ENCODE assay signal across 26 cellular contexts in the genomic region with DNA sequence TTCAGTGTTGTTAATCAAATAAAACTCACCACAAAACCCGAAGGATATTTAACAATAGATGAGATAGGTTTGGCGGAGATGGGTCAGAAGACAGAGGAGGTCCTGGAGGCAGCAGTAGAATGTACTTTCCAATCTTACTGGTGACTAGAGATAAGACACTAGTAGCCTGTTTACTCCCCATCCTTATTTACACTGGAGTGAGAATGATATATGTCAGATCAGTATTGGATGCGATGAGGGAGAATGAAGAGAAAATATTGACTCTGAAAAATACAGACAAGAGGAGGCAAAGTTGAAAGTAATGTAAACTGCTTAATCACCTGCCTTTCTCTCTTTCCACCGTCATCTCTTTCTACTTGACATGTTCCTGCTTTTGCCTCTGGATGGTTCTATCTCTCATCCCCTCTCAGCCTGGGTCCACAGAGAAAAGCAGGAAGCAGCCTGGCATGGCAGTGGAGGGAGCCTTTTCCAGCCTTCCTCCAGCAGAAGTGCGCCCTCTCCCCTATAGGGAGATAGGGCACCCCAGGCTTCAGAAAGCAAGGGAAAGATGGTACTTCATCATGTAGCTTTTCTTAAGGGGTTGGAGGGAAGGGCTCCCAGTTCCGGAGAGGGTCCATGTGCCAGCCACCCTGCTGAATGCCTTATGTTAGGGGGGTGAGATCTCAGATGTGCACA. TPM values are rescaled to one million over a fixed set of nuclear protein-coding genes. Genes with fewer than 3 reads are reported as not detected.
"Had no signal": no experiment of that assay in that cellular context is flagged by ENCODE, and none has a peak within 500 bp of the region (broad histone marks: within the 10 kb centered on the region; RNA-seq: fewer than 3 reads in every experiment).

No MANE protein-coding gene starts in this region.

- DNase-seq: activated B cell treated with CpG ODN at 0.5 μM for 24 hours; activated CD4-positive, alpha-beta memory T cell treated with anti-CD3 and anti-CD28 coated beads, Interleukin-2, amount 10 ng/mL, durations not matched to agents 7 days and 5 days; activated CD4-positive, alpha-beta T cell treated with anti-CD3 and anti-CD28 coated beads for 4 hours; activated CD8-positive, alpha-beta memory T cell treated with anti-CD3 and anti-CD28 coated beads, Interleukin-2, amount 10 ng/mL, durations not matched to agents 7 days and 5 days; activated naive CD4-positive, alpha-beta T cell treated with Interleukin-2 at 50 U/mL for 16 hours; activated naive CD8-positive, alpha-beta T cell treated with anti-CD3 and anti-CD28 coated beads, Interleukin-2, amount 10 ng/mL, durations not matched to agents 7 days and 5 days; activated T-cell treated with anti-CD3 and anti-CD28 coated beads, Interleukin-2, amount 50 U/mL, for 24 hours; amygdala; brain microvascular endothelial cell; heart left ventricle; left ventricle myocardium inferior; naive thymus-derived CD8-positive, alpha-beta T cell; stimulated activated CD4-positive, alpha-beta T cell treated with anti-CD3 and anti-CD28 coated beads, Interleukin-4, amount 100 ng/mL, for 4 hours; thyroid gland had no signal

- H2AFZ ChIP-seq: parathyroid adenoma had no signal

- H3K27me3 ChIP-seq: brain microvascular endothelial cell, gastroesophageal sphincter, heart left ventricle, thyroid gland had no signal

- H3K4me1 ChIP-seq: parathyroid adenoma, thyroid gland had no signal

- H3K79me2 ChIP-seq: parathyroid adenoma had no signal

- H3K36me3 ChIP-seq: brain microvascular endothelial cell, gastroesophageal sphincter, heart left ventricle, left ventricle myocardium inferior, neutrophil, thyroid gland had no signal

- H3K27ac ChIP-seq: brain microvascular endothelial cell, gastroesophageal sphincter, heart left ventricle, left ventricle myocardium inferior, neutrophil, parathyroid adenoma, thyroid gland had no signal

- H3K36me3 Mint-ChIP-seq: activated CD8-positive, alpha-beta memory T cell treated with anti-CD3 and anti-CD28 coated beads, Interleukin-2, amount 10 ng/mL, durations not matched to agents 7 days and 5 days; activated naive CD8-positive, alpha-beta T cell treated with anti-CD3 and anti-CD28 coated beads, Interleukin-2, amount 10 ng/mL, durations not matched to agents 7 days and 5 days; memory B cell; naive thymus-derived CD8-positive, alpha-beta T cell; stimulated activated memory B cell treated with anti-CD40 and anti-IgM and Interleukin-4, amounts not matched to agents 10 μg/mL and 1 μg/mL and 100 μg/mL, for 72 hours had no signal

- ATAC-seq: activated CD8-positive, alpha-beta memory T cell treated with anti-CD3 and anti-CD28 coated beads, Interleukin-2, amount 10 ng/mL, durations not matched to agents 7 days and 5 days; esophagus mucosa; gastroesophageal sphincter; heart left ventricle; naive thymus-derived CD8-positive, alpha-beta T cell; sciatic nerve; stimulated activated memory B cell treated with anti-CD40 and anti-IgM and Interleukin-4, amounts not matched to agents 10 μg/mL and 1 μg/mL and 100 μg/mL, for 72 hours had no signal

- H3K27ac Mint-ChIP-seq: activated B cell treated with CpG ODN at 0.5 μM for 24 hours; activated CD4-positive, alpha-beta memory T cell treated with anti-CD3 and anti-CD28 coated beads, Interleukin-2, amount 10 ng/mL, durations not matched to agents 7 days and 5 days; activated CD8-positive, alpha-beta memory T cell treated with anti-CD3 and anti-CD28 coated beads, Interleukin-2, amount 10 ng/mL, durations not matched to agents 7 days and 5 days; activated naive CD8-positive, alpha-beta T cell treated with anti-CD3 and anti-CD28 coated beads, Interleukin-2, amount 10 ng/mL, durations not matched to agents 7 days and 5 days; activated T-cell treated with anti-CD3 and anti-CD28 coated beads, Interleukin-2, amount 50 U/mL, for 24 hours; activated T-helper 2 cell treated with anti-CD3 and anti-CD28 coated beads, Interferon-gamma antibody, Interleukin-2, Interleukin-4, amounts not matched to agents 10 μg/mL and 5 μg/mL and 100 μg/mL, durations not matched to agents 14 hours and 24 hours and 36 hours; memory B cell; naive thymus-derived CD8-positive, alpha-beta T cell; stimulated activated memory B cell treated with anti-CD40 and anti-IgM and Interleukin-4, amounts not matched to agents 10 μg/mL and 1 μg/mL and 100 μg/mL, for 72 hours had no signal

- H3K27me3 Mint-ChIP-seq: activated CD8-positive, alpha-beta memory T cell treated with anti-CD3 and anti-CD28 coated beads, Interleukin-2, amount 10 ng/mL, durations not matched to agents 7 days and 5 days; activated T-cell treated with anti-CD3 and anti-CD28 coated beads, Interleukin-2, amount 50 U/mL, for 24 hours; stimulated activated memory B cell treated with anti-CD40 and anti-IgM and Interleukin-4, amounts not matched to agents 10 μg/mL and 1 μg/mL and 100 μg/mL, for 72 hours had no signal

- H3K9me3 Mint-ChIP-seq: activated B cell treated with CpG ODN at 0.5 μM for 24 hours; activated CD4-positive, alpha-beta memory T cell treated with anti-CD3 and anti-CD28 coated beads, Interleukin-2, amount 10 ng/mL, durations not matched to agents 7 days and 5 days; activated naive CD8-positive, alpha-beta T cell treated with anti-CD3 and anti-CD28 coated beads, Interleukin-2, amount 10 ng/mL, durations not matched to agents 7 days and 5 days; activated T-cell treated with anti-CD3 and anti-CD28 coated beads, Interleukin-2, amount 50 U/mL, for 24 hours; activated T-helper 2 cell treated with anti-CD3 and anti-CD28 coated beads, Interferon-gamma antibody, Interleukin-2, Interleukin-4, amounts not matched to agents 10 μg/mL and 5 μg/mL and 100 μg/mL, durations not matched to agents 14 hours and 24 hours and 36 hours; memory B cell; stimulated activated memory B cell treated with anti-CD40 and anti-IgM and Interleukin-4, amounts not matched to agents 10 μg/mL and 1 μg/mL and 100 μg/mL, for 72 hours had no signal

- H3K4me1 Mint-ChIP-seq: activated B cell treated with CpG ODN at 0.5 μM for 24 hours; activated CD4-positive, alpha-beta memory T cell treated with anti-CD3 and anti-CD28 coated beads, Interleukin-2, amount 10 ng/mL, durations not matched to agents 7 days and 5 days; activated CD8-positive, alpha-beta memory T cell treated with anti-CD3 and anti-CD28 coated beads, Interleukin-2, amount 10 ng/mL, durations not matched to agents 7 days and 5 days; activated naive CD8-positive, alpha-beta T cell treated with anti-CD3 and anti-CD28 coated beads, Interleukin-2, amount 10 ng/mL, durations not matched to agents 7 days and 5 days; central memory CD8-positive, alpha-beta T cell; memory B cell; naive thymus-derived CD8-positive, alpha-beta T cell; stimulated activated memory B cell treated with anti-CD40 and anti-IgM and Interleukin-4, amounts not matched to agents 10 μg/mL and 1 μg/mL and 100 μg/mL, for 72 hours had no signal

- H3K4me3 Mint-ChIP-seq: activated B cell treated with CpG ODN at 0.5 μM for 24 hours; activated CD4-positive, alpha-beta memory T cell treated with anti-CD3 and anti-CD28 coated beads, Interleukin-2, amount 10 ng/mL, durations not matched to agents 7 days and 5 days; activated CD8-positive, alpha-beta memory T cell treated with anti-CD3 and anti-CD28 coated beads, Interleukin-2, amount 10 ng/mL, durations not matched to agents 7 days and 5 days; activated naive CD8-positive, alpha-beta T cell treated with anti-CD3 and anti-CD28 coated beads, Interleukin-2, amount 10 ng/mL, durations not matched to agents 7 days and 5 days; activated T-cell treated with anti-CD3 and anti-CD28 coated beads, Interleukin-2, amount 50 U/mL, for 24 hours; central memory CD8-positive, alpha-beta T cell; memory B cell; naive thymus-derived CD8-positive, alpha-beta T cell; stimulated activated memory B cell treated with anti-CD40 and anti-IgM and Interleukin-4, amounts not matched to agents 10 μg/mL and 1 μg/mL and 100 μg/mL, for 72 hours had no signal

- H3K4me3 ChIP-seq: coronary artery, gastroesophageal sphincter, heart left ventricle, left ventricle myocardium inferior, smooth muscle cell, thyroid gland had no signal

- H3K9ac ChIP-seq: parathyroid adenoma had no signal

- H3K9me3 ChIP-seq: gastroesophageal sphincter, heart left ventricle, left ventricle myocardium inferior, neutrophil, thyroid gland had no signal

RNA-seq across cellular contexts. Expression of a gene that starts 11.1 kb away (rescaled TPM):
- total RNA-seq: activated B cell treated with CpG ODN at 0.5 μM for 24 hours; activated CD4-positive, alpha-beta memory T cell treated with anti-CD3 and anti-CD28 coated beads, Interleukin-2, amount 10 ng/mL, durations not matched to agents 7 days and 5 days; activated CD8-positive, alpha-beta memory T cell treated with anti-CD3 and anti-CD28 coated beads, Interleukin-2, amount 10 ng/mL, durations not matched to agents 7 days and 5 days; activated naive CD8-positive, alpha-beta T cell treated with anti-CD3 and anti-CD28 coated beads, Interleukin-2, amount 10 ng/mL, durations not matched to agents 7 days and 5 days; naive thymus-derived CD8-positive, alpha-beta T cell; T-helper 2 cell treated with Interferon-gamma antibody and Interleukin-4, amounts not matched to agents 100 ng/mL and 5 ng/mL, for 36 hours had no signal
- polyA plus RNA-seq: naive thymus-derived CD8-positive, alpha-beta T cell had no signal
